Comparison of ENCODE assay signal across 9 cellular contexts in the genomic region with DNA sequence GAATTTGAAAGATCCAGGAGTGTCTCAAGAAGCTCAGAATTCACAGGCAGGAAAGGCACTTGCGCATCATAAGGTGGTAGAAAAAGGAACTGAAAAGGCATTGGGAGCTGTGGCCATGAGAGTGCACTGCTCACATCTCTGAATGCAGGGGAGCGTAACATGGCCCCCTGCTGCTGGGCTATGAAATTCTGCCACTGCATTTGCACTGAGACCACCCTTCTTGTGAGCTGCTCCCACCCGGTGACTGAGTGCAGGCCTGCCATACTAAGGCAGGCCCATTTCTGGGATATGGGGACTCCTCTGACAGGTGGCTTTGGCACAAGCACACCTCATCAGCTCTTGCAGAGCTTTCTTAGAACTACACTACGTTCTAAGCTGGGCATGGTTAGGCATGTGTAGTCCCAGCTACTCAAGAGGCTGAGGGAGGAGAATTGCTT. TPM values are rescaled to one million over a fixed set of nuclear protein-coding genes. Genes with fewer than 3 reads are reported as not detected.
DNase-seq lines count a peak whose midpoint lies in the region; ATAC-seq lines count a peak whose summit lies in the region.
"Had no signal": no experiment of that assay in that cellular context is flagged by ENCODE, and none has a peak within 500 bp of the region (broad histone marks: within the 10 kb centered on the region; RNA-seq: fewer than 3 reads in every experiment).

No MANE protein-coding gene starts in this region.

- H3K9me3 Mint-ChIP-seq in naive B cell, result no peaks in the 10 kb centered on the region

- H3K27ac Mint-ChIP-seq in naive B cell, result peak overlapping the region in 3 of 6 donors; percentile 29 to 87 (median 47)

- H3K27me3 Mint-ChIP-seq in naive B cell, result no peaks in the 10 kb centered on the region

- ATAC-seq in GM18867 (IDR thresholded peaks at IDR 0.05; ENCODE audit: unreplicated experiment), result peak; percentile 88
- ATAC-seq in GM21737 (IDR thresholded peaks at IDR 0.05; ENCODE audit: unreplicated experiment), result peak; percentile 91
- peak; percentile 82 for ATAC-seq in HG03520 (IDR thresholded peaks at IDR 0.05; ENCODE audit: unreplicated experiment)
- ATAC-seq in naive B cell (ENCODE audit: low read depth in 2 of 2), result peak; percentile 99
- ATAC-seq in HG02623 (IDR thresholded peaks at IDR 0.05; ENCODE audit: unreplicated experiment), result no peak

- no peaks in the 10 kb centered on the region for H3K36me3 Mint-ChIP-seq in naive B cell

- DNase-seq in naive B cell (peak; percentile 46), cerebellar nuclear complex (lab: John Stamatoyannopoulos, UW) (no peak)
- DNase-seq in stimulated activated CD4-positive, alpha-beta T cell treated with anti-CD3 and anti-CD28 coated beads, Interleukin-1b, Interleukin-23, amount 100 ng/mL, for 48 hours, result no peak
- no peak for DNase-seq in activated CD4-positive, alpha-beta T cell treated with anti-CD3 and anti-CD28 coated beads for 48 hours
- DNase-seq: dermis blood vessel endothelial cell had no signal

- H3K4me1 Mint-ChIP-seq in naive B cell, result peaks cover 16 to 20% (median 19%) of the 10 kb centered on the region in 3 donors

- peak overlapping the region in 3 of 8 donors; percentile 14 to 71 (median 63) for H3K4me3 Mint-ChIP-seq in naive B cell

RNA-seq across cellular contexts. Expression of gene STARD7, which starts 25.3 kb away (rescaled TPM):
- polyA plus RNA-seq in naive B cell (ENCODE audit: low read depth in 6 of 6), result 100 to 1,000 TPM; 219 to 401 (median 239) TPM

RNA-seq across cellular contexts. Expression of gene TMEM127, which starts 31.9 kb away (rescaled TPM):
- polyA plus RNA-seq in naive B cell (ENCODE audit: low read depth in 6 of 6), result 10 to 100 TPM; 37.8 to 52.0 (median 40.1) TPM

RNA-seq across cellular contexts. Expression of gene CIAO1, which starts 32.1 kb away (rescaled TPM):
- polyA plus RNA-seq in naive B cell (ENCODE audit: low read depth in 6 of 6), result 100 to 1,000 TPM in 1 of 6 donors, 10 to 100 TPM in 5; 57.8 to 101 (median 92.2) TPM
